1 cellular context compared by ENCODE assay signal in the genomic region with DNA sequence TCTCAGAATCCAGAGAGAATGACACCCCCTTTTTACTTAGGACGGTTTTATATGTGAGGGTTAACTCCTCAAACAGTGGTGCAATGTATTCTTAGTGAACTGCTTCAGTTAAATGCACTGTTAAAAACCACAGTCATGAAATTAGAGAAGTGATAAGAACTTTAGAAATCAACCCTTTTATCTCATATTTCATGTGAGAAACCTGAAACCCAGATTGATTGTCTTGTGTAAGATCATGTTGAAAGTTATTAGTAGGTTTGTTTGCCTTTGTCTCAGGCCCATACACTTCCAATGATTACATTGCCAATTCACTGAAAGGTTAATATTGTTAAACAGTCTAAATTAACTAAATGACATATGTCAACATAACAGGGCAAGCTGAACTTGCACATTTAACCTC.
TF ChIP-seq lines count a peak whose summit lies in the region.

No MANE protein-coding gene starts in this region.

TF ChIP-seq in HEK293, 187 proteins besides CTCF, POLR2A, EP300 and RAD21 (continued from another document):
- TF ChIP-seq, protein P1, sequence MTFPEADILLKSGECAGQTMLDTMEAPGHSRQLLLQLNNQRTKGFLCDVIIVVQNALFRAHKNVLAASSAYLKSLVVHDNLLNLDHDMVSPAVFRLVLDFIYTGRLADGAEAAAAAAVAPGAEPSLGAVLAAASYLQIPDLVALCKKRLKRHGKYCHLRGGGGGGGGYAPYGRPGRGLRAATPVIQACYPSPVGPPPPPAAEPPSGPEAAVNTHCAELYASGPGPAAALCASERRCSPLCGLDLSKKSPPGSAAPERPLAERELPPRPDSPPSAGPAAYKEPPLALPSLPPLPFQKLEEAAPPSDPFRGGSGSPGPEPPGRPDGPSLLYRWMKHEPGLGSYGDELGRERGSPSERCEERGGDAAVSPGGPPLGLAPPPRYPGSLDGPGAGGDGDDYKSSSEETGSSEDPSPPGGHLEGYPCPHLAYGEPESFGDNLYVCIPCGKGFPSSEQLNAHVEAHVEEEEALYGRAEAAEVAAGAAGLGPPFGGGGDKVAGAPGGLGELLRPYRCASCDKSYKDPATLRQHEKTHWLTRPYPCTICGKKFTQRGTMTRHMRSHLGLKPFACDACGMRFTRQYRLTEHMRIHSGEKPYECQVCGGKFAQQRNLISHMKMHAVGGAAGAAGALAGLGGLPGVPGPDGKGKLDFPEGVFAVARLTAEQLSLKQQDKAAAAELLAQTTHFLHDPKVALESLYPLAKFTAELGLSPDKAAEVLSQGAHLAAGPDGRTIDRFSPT (tag by site-specific recombination; IDR thresholded peaks at IDR 0.05): no peak
- TF ChIP-seq ZNF416 (tag by site-specific recombination; IDR thresholded peaks at IDR 0.05) (no peak), ZNF354C (tag by site-specific recombination; IDR thresholded peaks at IDR 0.05; ENCODE audit: borderline replicate concordance, low read depth) (no peak), ZFP41 (tag by site-specific recombination; IDR thresholded peaks at IDR 0.05; ENCODE audit: borderline replicate concordance) (no peak), MZF1 (tag by site-specific recombination; IDR thresholded peaks at IDR 0.05; ENCODE audit: borderline replicate concordance) (no peak), FEZF1 (tag by site-specific recombination; IDR thresholded peaks at IDR 0.05) (peak; percentile 53), OSR2 (tag by site-specific recombination; IDR thresholded peaks at IDR 0.05) (peak; percentile 32; the same call in 1 of the 2 replicates), ZNF121 (tag by site-specific recombination; IDR thresholded peaks at IDR 0.05) (no peak), ZNF510 (tag by site-specific recombination; IDR thresholded peaks at IDR 0.05; ENCODE audit: insufficient replicate concordance) (no peak), MYNN (tag by site-specific recombination; IDR thresholded peaks at IDR 0.05; ENCODE audit: borderline replicate concordance) (no peak), ZNF629 (tag by site-specific recombination; IDR thresholded peaks at IDR 0.05) (no peak)
- TF ChIP-seq, protein P2, sequence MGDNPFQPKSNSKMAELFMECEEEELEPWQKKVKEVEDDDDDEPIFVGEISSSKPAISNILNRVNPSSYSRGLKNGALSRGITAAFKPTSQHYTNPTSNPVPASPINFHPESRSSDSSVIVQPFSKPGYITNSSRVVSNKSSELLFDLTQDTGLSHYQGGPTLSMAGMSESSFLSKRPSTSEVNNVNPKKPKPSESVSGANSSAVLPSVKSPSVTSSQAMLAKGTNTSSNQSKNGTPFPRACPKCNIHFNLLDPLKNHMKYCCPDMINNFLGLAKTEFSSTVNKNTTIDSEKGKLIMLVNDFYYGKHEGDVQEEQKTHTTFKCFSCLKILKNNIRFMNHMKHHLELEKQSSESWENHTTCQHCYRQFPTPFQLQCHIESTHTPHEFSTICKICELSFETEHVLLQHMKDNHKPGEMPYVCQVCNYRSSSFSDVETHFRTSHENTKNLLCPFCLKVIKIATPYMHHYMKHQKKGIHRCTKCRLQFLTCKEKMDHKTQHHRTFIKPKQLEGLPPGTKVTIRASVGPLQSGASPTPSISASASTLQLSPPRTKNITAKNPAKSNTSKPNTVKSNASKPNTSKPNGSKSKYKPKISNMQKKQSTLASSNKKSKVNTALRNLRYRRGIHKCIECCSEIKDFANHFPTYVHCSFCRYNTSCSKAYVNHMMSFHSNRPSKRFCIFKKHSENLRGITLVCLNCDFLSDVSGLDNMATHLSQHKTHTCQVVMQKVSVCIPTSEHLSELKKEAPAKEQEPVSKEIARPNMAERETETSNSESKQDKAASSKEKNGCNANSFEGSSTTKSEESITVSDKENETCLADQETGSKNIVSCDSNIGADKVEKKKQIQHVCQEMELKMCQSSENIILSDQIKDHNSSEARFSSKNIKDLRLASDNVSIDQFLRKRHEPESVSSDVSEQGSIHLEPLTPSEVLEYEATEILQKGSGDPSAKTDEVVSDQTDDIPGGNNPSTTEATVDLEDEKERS (tag by site-specific recombination; IDR thresholded peaks at IDR 0.05): no peak
- TF ChIP-seq, protein P3, sequence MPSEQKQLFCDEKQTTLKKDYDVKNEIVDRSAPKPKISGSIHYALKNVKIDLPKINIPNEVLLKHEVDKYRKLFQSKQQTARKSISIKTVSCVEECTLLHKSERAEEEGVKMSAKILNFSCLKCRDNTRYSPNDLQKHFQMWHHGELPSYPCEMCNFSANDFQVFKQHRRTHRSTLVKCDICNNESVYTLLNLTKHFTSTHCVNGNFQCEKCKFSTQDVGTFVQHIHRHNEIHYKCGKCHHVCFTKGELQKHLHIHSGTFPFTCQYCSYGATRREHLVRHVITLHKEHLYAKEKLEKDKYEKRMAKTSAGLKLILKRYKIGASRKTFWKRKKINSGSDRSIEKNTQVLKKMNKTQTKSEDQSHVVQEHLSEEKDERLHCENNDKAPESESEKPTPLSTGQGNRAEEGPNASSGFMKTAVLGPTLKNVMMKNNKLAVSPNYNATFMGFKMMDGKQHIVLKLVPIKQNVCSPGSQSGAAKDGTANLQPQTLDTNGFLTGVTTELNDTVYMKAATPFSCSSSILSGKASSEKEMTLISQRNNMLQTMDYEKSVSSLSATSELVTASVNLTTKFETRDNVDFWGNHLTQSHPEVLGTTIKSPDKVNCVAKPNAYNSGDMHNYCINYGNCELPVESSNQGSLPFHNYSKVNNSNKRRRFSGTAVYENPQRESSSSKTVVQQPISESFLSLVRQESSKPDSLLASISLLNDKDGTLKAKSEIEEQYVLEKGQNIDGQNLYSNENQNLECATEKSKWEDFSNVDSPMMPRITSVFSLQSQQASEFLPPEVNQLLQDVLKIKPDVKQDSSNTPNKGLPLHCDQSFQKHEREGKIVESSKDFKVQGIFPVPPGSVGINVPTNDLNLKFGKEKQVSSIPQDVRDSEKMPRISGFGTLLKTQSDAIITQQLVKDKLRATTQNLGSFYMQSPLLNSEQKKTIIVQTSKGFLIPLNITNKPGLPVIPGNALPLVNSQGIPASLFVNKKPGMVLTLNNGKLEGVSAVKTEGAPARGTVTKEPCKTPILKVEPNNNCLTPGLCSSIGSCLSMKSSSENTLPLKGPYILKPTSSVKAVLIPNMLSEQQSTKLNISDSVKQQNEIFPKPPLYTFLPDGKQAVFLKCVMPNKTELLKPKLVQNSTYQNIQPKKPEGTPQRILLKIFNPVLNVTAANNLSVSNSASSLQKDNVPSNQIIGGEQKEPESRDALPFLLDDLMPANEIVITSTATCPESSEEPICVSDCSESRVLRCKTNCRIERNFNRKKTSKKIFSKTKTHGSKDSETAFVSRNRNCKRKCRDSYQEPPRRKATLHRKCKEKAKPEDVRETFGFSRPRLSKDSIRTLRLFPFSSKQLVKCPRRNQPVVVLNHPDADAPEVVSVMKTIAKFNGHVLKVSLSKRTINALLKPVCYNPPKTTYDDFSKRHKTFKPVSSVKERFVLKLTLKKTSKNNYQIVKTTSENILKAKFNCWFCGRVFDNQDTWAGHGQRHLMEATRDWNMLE (tag by site-specific recombination; conservative IDR thresholded peaks at IDR 0.05; ENCODE audit: low read depth): no peak
- TF ChIP-seq, protein P4, sequence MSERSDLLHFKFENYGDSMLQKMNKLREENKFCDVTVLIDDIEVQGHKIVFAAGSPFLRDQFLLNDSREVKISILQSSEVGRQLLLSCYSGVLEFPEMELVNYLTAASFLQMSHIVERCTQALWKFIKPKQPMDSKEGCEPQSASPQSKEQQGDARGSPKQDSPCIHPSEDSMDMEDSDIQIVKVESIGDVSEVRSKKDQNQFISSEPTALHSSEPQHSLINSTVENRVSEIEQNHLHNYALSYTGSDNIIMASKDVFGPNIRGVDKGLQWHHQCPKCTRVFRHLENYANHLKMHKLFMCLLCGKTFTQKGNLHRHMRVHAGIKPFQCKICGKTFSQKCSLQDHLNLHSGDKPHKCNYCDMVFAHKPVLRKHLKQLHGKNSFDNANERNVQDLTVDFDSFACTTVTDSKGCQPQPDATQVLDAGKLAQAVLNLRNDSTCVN (tag by site-specific recombination; optimal IDR thresholded peaks at IDR 0.05): no peak
- TF ChIP-seq, protein P5, sequence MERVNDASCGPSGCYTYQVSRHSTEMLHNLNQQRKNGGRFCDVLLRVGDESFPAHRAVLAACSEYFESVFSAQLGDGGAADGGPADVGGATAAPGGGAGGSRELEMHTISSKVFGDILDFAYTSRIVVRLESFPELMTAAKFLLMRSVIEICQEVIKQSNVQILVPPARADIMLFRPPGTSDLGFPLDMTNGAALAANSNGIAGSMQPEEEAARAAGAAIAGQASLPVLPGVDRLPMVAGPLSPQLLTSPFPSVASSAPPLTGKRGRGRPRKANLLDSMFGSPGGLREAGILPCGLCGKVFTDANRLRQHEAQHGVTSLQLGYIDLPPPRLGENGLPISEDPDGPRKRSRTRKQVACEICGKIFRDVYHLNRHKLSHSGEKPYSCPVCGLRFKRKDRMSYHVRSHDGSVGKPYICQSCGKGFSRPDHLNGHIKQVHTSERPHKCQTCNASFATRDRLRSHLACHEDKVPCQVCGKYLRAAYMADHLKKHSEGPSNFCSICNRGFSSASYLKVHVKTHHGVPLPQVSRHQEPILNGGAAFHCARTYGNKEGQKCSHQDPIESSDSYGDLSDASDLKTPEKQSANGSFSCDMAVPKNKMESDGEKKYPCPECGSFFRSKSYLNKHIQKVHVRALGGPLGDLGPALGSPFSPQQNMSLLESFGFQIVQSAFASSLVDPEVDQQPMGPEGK (tag by site-specific recombination; IDR thresholded peaks at IDR 0.05): no peak
- TF ChIP-seq, protein P6, sequence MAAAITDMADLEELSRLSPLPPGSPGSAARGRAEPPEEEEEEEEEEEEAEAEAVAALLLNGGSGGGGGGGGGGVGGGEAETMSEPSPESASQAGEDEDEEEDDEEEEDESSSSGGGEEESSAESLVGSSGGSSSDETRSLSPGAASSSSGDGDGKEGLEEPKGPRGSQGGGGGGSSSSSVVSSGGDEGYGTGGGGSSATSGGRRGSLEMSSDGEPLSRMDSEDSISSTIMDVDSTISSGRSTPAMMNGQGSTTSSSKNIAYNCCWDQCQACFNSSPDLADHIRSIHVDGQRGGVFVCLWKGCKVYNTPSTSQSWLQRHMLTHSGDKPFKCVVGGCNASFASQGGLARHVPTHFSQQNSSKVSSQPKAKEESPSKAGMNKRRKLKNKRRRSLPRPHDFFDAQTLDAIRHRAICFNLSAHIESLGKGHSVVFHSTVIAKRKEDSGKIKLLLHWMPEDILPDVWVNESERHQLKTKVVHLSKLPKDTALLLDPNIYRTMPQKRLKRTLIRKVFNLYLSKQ (tag by site-specific recombination; IDR thresholded peaks at IDR 0.05; ENCODE audit: borderline replicate concordance): no peak
TF ChIP-seq in HEK293: peak in this region for 4.
